Comparison of ENCODE assay signal across 16 cellular contexts in the genomic region with DNA sequence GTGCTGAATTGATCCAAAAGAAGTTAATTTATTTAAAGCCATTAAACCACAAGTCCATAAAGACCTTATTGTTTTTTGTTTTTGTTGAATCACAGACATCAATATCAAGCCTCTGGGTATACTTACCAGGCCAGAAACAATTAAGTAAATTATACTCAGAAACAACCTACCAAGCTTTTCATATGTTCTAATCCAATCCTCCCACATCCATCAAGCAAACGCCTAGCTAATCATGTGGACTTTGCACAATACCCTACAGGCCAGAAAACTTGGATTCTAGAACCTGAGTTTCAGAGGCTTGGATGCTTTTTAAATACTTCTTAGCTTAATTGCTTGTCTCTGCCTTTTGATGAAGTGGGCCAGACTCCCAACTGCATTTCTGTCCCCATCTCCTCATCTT. TPM values are rescaled to one million over a fixed set of nuclear protein-coding genes. Genes with fewer than 3 reads are reported as not detected.
DNase-seq lines count a peak whose midpoint lies in the region; ATAC-seq and TF ChIP-seq lines count a peak whose summit lies in the region.
"Had no signal": no experiment of that assay in that cellular context is flagged by ENCODE, and none has a peak within 500 bp of the region (broad histone marks: within the 10 kb centered on the region; RNA-seq: fewer than 3 reads in every experiment).

No MANE protein-coding gene starts in this region.

- H3K4me2 ChIP-seq in osteoblast (ENCODE audit: insufficient read depth, low read length), result no peak overlapping the region
- H3K4me2 ChIP-seq: A549 had no signal

- H3K9me3 Mint-ChIP-seq in CD8-positive, alpha-beta T cell, result no peaks in the 10 kb centered on the region
- no peaks in the 10 kb centered on the region for H3K9me3 Mint-ChIP-seq in MCF 10A (ENCODE audit: unreplicated experiment)

- intact Hi-C loops in CD8-positive, alpha-beta T cell (cut with DNase I, micrococcal nuclease), result loop anchor here in 1 of 2 experiments (10.0 kb wide), 2 partner anchors 629 to 1119 kb away; partner anchors contain the start of gene DNAJC3
- intact Hi-C loops in MCF 10A (cut with micrococcal nuclease), result no loop called here

- no peaks in the 10 kb centered on the region for H3K79me2 ChIP-seq in osteoblast (ENCODE audit: insufficient read depth, low read length)

- TF ChIP-seq CTCF in CD8-positive, alpha-beta T cell (IDR thresholded peaks at IDR 0.05), result no peak
- TF ChIP-seq CTCF in osteoblast (IDR thresholded peaks at IDR 0.05; ENCODE audit: extremely low read depth, low read depth, low read length), result no peak
- no peak for TF ChIP-seq CTCF in MCF 10A (IDR thresholded peaks at IDR 0.05; ENCODE audit: unreplicated experiment)

- peaks cover 15% of the 10 kb centered on the region for H3K4me1 ChIP-seq in CD8-positive, alpha-beta T cell (ENCODE audit: insufficient read depth, low read length)
- H3K4me1 ChIP-seq in osteoblast (ENCODE audit: insufficient read depth, low read length), result no peaks in the 10 kb centered on the region
- H3K4me1 ChIP-seq: BE2C, Caco-2 had no signal

- no peak for ATAC-seq in CD8-positive, alpha-beta T cell
- no peak for ATAC-seq in HG03342 (IDR thresholded peaks at IDR 0.05; ENCODE audit: unreplicated experiment)
- ATAC-seq: A549 had no signal

- H4K20me1 ChIP-seq in osteoblast (ENCODE audit: insufficient read depth, low read length), result no peaks in the 10 kb centered on the region

- no peaks in the 10 kb centered on the region for H3K36me3 Mint-ChIP-seq in CD8-positive, alpha-beta T cell
- H3K36me3 Mint-ChIP-seq in MCF 10A (ENCODE audit: insufficient read depth, unreplicated experiment), result no peaks in the 10 kb centered on the region
- H3K36me3 Mint-ChIP-seq: CD4-positive, alpha-beta memory T cell had no signal

- no peak overlapping the region for H3K4me3 Mint-ChIP-seq in CD8-positive, alpha-beta T cell
- H3K4me3 Mint-ChIP-seq in MCF 10A (ENCODE audit: unreplicated experiment), result no peak overlapping the region
- H3K4me3 Mint-ChIP-seq: CD4-positive, alpha-beta memory T cell had no signal

- H3K27me3 Mint-ChIP-seq in CD8-positive, alpha-beta T cell (ENCODE audit: low read depth), result no peaks in the 10 kb centered on the region
- no peaks in the 10 kb centered on the region for H3K27me3 Mint-ChIP-seq in MCF 10A (ENCODE audit: insufficient read depth, unreplicated experiment)
- H3K27me3 Mint-ChIP-seq: CD4-positive, alpha-beta memory T cell had no signal

- H3K27ac ChIP-seq in CD8-positive, alpha-beta T cell (ENCODE audit: low read depth, low read length), result no peak overlapping the region
- H3K27ac ChIP-seq in osteoblast (ENCODE audit: low read depth, low read length), result no peak overlapping the region
- H3K27ac ChIP-seq: A549, C4-2B had no signal

- peaks cover 21% of the 10 kb centered on the region for H3K4me1 Mint-ChIP-seq in CD8-positive, alpha-beta T cell (ENCODE audit: low read depth)
- no peaks in the 10 kb centered on the region for H3K4me1 Mint-ChIP-seq in MCF 10A (ENCODE audit: insufficient read depth, unreplicated experiment)

- H3K27ac Mint-ChIP-seq in CD8-positive, alpha-beta T cell, result peak overlapping the region; percentile 32
- H3K27ac Mint-ChIP-seq in MCF 10A (ENCODE audit: low read depth, unreplicated experiment), result no peak overlapping the region

- H3K36me3 ChIP-seq in CD8-positive, alpha-beta T cell (ENCODE audit: insufficient read depth, low read length), result no peaks in the 10 kb centered on the region
- H3K36me3 ChIP-seq in osteoblast (ENCODE audit: insufficient read depth, low read length), result no peaks in the 10 kb centered on the region
- H3K36me3 ChIP-seq: BE2C, HAP-1 had no signal

- H3K27me3 ChIP-seq in CD8-positive, alpha-beta T cell (ENCODE audit: insufficient read depth, low read length), result no peaks in the 10 kb centered on the region
- H3K27me3 ChIP-seq in osteoblast (ENCODE audit: insufficient read depth, low read length), result no peaks in the 10 kb centered on the region
- H3K27me3 ChIP-seq: BE2C had no signal

- no peak overlapping the region for H3K4me3 ChIP-seq in CD8-positive, alpha-beta T cell (ENCODE audit: low read depth, low read length)
- no peak overlapping the region for H3K4me3 ChIP-seq in osteoblast (ENCODE audit: insufficient read depth, low read length)
- H3K4me3 ChIP-seq: A549, HAP-1 had no signal

- CTCF ChIA-PET in CD8-positive, alpha-beta T cell (lab: Charles Lee), result interaction anchor here (1.2 to 1.5 kb wide), 3 partner anchors 46 to 120 kb away, joined by 3 to 8 read pairs (median 4); partner anchors contain the start of gene GPR180
- CTCF ChIA-PET in MCF 10A (lab: Yijun Ruan, JAX), result interaction anchor here (0.6 kb wide), 1 partner anchor 43 kb away, joined by 3 read pairs; no protein-coding TSS in a partner anchor

- no peak overlapping the region for H2AFZ ChIP-seq in osteoblast (ENCODE audit: low read length)

- no TSS peak for BruUV-seq in MCF 10A (replicated peaks; lab: Mats Ljungman, UMichigan)

- no peak for DNase-seq in CD8-positive, alpha-beta T cell
- peak; percentile 75 for DNase-seq in COLO829 (ENCODE audit: low spot score)
- peak; percentile 26 for DNase-seq in epidermal melanocyte (ENCODE audit: insufficient read length, low spot score)
- DNase-seq in osteoblast (ENCODE audit: insufficient read length, low spot score, missing footprints), result peak; percentile 35
- DNase-seq in stimulated activated CD4-positive, alpha-beta T cell treated with anti-CD3 and anti-CD28 coated beads, Interleukin-4, amount 100 ng/mL, for 1 hour, result no peak
- DNase-seq in MCF 10A (ENCODE audit: unreplicated experiment), result no peak
- DNase-seq: BE2C; Caco-2; CD4-positive, alpha-beta memory T cell; DND-41; GDM1 had no signal

- POLR2A ChIA-PET in CD8-positive, alpha-beta T cell (lab: Charles Lee), result interaction anchor here (1.3 kb wide), 1 partner anchor 40 kb away, joined by 3 read pairs; the partner anchor contains the start of gene TGDS
- POLR2A ChIA-PET in MCF 10A (lab: Yijun Ruan, JAX), result interaction anchor here (0.7 to 0.8 kb wide), 2 partner anchors 9 to 40 kb away, joined by 3 read pairs; partner anchors contain the start of gene TGDS

- no peaks in the 10 kb centered on the region for H3K9me3 ChIP-seq in CD8-positive, alpha-beta T cell (ENCODE audit: low read length)
- H3K9me3 ChIP-seq in osteoblast (ENCODE audit: low read depth, low read length), result no peaks in the 10 kb centered on the region
- H3K9me3 ChIP-seq: A549, BE2C, Caco-2, HAP-1 had no signal

RNA-seq across cellular contexts. Expression of gene TGDS, which starts 39.9 kb away (rescaled TPM):
- 1 to 10 TPM; 4.5 to 4.6 TPM for total RNA-seq in CD8-positive, alpha-beta T cell
- total RNA-seq in osteoblast, result 11.9 and 13.3 TPM in 2 replicates
- 14.1 and 16.8 TPM in 2 replicates for total RNA-seq in MCF 10A (2022)

RNA-seq across cellular contexts. Expression of gene GPR180, which starts 45.6 kb away (rescaled TPM):
- total RNA-seq in CD8-positive, alpha-beta T cell, result under 1 TPM; 0.64 to 0.71 TPM
- total RNA-seq in osteoblast (8.7 and 9.4 TPM in 2 replicates), MCF 10A (2022) (4.8 and 4.9 TPM in 2 replicates)
- total RNA-seq: HepG2 had no signal

Comparison
In these comparisons a context has a peak if more than half of its experiments do, and no peak if none do; other contexts are left out.
1. DNase-seq: peak in COLO829 (single experiment), epidermal melanocyte (single experiment) and osteoblast (single experiment); none in CD8-positive, alpha-beta T cell (0 of 7), stimulated activated CD4-positive, alpha-beta T cell treated with anti-CD3 and anti-CD28 coated beads, Interleukin-4, amount 100 ng/mL, for 1 hour (single experiment) and MCF 10A (single experiment).